Comparison of ENCODE assay signal across 15 cellular contexts in the genomic region with DNA sequence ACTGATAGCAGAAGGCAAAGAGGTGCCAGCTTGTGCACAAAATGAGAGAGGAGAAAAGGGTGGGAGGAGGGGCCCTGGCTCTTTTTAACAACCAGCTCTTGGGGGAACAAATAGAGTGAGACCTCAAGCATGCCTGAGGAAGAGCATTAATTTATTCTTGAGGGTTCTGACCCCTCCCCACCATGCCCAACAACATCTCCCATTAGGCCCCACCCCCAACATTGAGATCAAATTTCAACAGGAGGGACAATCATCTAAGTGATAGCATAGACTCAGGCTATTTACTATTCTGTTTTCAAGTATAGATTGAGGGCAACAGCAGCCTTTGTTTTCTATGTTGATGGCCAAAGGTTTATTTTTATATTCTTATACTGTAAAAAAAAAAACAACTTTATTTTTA. TPM values are rescaled to one million over a fixed set of nuclear protein-coding genes. Genes with fewer than 3 reads are reported as not detected.
A peak's percentile ranks its signal among the peaks of the same experiment; 100 is the strongest.
DNase-seq lines count a peak whose midpoint lies in the region; ATAC-seq and TF ChIP-seq lines count a peak whose summit lies in the region.
"Had no signal": no experiment of that assay in that cellular context is flagged by ENCODE, and none has a peak within 500 bp of the region (broad histone marks: within the 10 kb centered on the region; RNA-seq: fewer than 3 reads in every experiment).

No MANE protein-coding gene starts in this region.

- H3K36me3 ChIP-seq in GM23338 (ENCODE audit: insufficient read depth): no peaks in the 10 kb centered on the region

- H3K79me2 ChIP-seq in GM23338 (replicated peaks; ENCODE audit: insufficient read depth): no peaks in the 10 kb centered on the region; the same call in 1 of the 2 replicates

- H3K4me2 ChIP-seq in GM23338: no peak overlapping the region

- H4K20me1 ChIP-seq in GM23338 (replicated peaks; ENCODE audit: insufficient read depth): no peaks in the 10 kb centered on the region

- no peaks in the 10 kb centered on the region for H3K27me3 ChIP-seq in GM23338 (ENCODE audit: insufficient read depth)
- H3K27me3 ChIP-seq: testis had no signal

- H3K27ac Mint-ChIP-seq in GM23338 (peak overlapping the region; percentile 85), mesothelial cell of epicardium (peak overlapping the region; percentile 87), type B pancreatic cell (no peak overlapping the region)

- no peak overlapping the region for H2AFZ ChIP-seq in GM23338
- H2AFZ ChIP-seq: PC-9 had no signal

- H3F3A ChIP-seq in GM23338 (replicated peaks; ENCODE audit: low read depth): no peaks in the 10 kb centered on the region

- H3K4me1 ChIP-seq in GM23338 (ENCODE audit: insufficient read depth): peaks cover 43% of the 10 kb centered on the region
- H3K4me1 ChIP-seq: testis had no signal

- no peak overlapping the region for H3K4me3 ChIP-seq in GM23338
- H3K4me3 ChIP-seq: PC-9, testis had no signal

- H3K9me3 Mint-ChIP-seq in GM23338 (no peaks in the 10 kb centered on the region), mesothelial cell of epicardium (no peaks in the 10 kb centered on the region), type B pancreatic cell (no peaks in the 10 kb centered on the region)
- H3K9me3 Mint-ChIP-seq: CD4-positive, CD25-positive, alpha-beta regulatory T cell; naive B cell had no signal

- H3K4me3 Mint-ChIP-seq in GM23338 (no peak overlapping the region), mesothelial cell of epicardium (no peak overlapping the region), type B pancreatic cell (no peak overlapping the region)
- H3K4me3 Mint-ChIP-seq: CD4-positive, CD25-positive, alpha-beta regulatory T cell; naive B cell had no signal

- ATAC-seq in GM23338: peak; percentile 64
- ATAC-seq in HG03439 (IDR thresholded peaks at IDR 0.05; ENCODE audit: unreplicated experiment): no peak

- DNase-seq in GM23338 (ENCODE audit: low spot score) (peak; percentile 75), NCI-H1436 treated with DMSO at 0.1 percent for 48 hours (lab: John Stamatoyannopoulos, UW) (peak; percentile 54), NCI-H82 (lab: John Stamatoyannopoulos, UW) (peak; percentile 61), mesothelial cell of epicardium (ENCODE audit: low spot score in 2 of 2, unreplicated experiment in 2 of 2) (no peak), HT-29 (ENCODE audit: low spot score) (no peak), type B pancreatic cell (ENCODE audit: extremely low spot score, unreplicated experiment) (no peak)
- DNase-seq: activated effector memory CD4-positive, alpha-beta T cell treated with Interleukin-2 at 50 U/mL for 16 hours; CD4-positive, CD25-positive, alpha-beta regulatory T cell; hippocampal formation; IMR-90; naive B cell; NCI-H1092 treated with DMSO at 0.1 percent for 48 hours; testis had no signal

- no peak overlapping the region for H3K27ac ChIP-seq in GM23338 (ENCODE audit: low read depth)
- H3K27ac ChIP-seq: testis had no signal

- H3K9me2 ChIP-seq in GM23338 (ENCODE audit: insufficient read depth): no peaks in the 10 kb centered on the region

- no peak for TF ChIP-seq CTCF in GM23338 (conservative IDR thresholded peaks at IDR 0.05; ENCODE audit: low read depth in 2 of 2)
- TF ChIP-seq CTCF in mesothelial cell of epicardium (IDR thresholded peaks at IDR 0.05; ENCODE audit: unreplicated experiment): no peak
- TF ChIP-seq CTCF in type B pancreatic cell (conservative IDR thresholded peaks at IDR 0.05): no peak

- H3K27me3 Mint-ChIP-seq in GM23338 (ENCODE audit: insufficient read depth, low read depth, poor library complexity): peaks cover 6% of the 10 kb centered on the region
- H3K27me3 Mint-ChIP-seq in mesothelial cell of epicardium (ENCODE audit: low read depth): peaks cover 2% of the 10 kb centered on the region
- no peaks in the 10 kb centered on the region for H3K27me3 Mint-ChIP-seq in type B pancreatic cell
- H3K27me3 Mint-ChIP-seq: CD4-positive, CD25-positive, alpha-beta regulatory T cell; naive B cell had no signal

- peaks cover 51% of the 10 kb centered on the region for H3K4me1 Mint-ChIP-seq in GM23338
- H3K4me1 Mint-ChIP-seq in mesothelial cell of epicardium: peaks cover 29% of the 10 kb centered on the region
- H3K4me1 Mint-ChIP-seq in type B pancreatic cell (ENCODE audit: unreplicated experiment): peaks cover 20% of the 10 kb centered on the region

- H3K36me3 Mint-ChIP-seq in GM23338 (ENCODE audit: low read depth) (no peaks in the 10 kb centered on the region; the same call in 2 of the 3 replicates), mesothelial cell of epicardium (peaks cover 5% of the 10 kb centered on the region), type B pancreatic cell (peaks cover 8% of the 10 kb centered on the region)

TF ChIP-seq in GM23338, 12 proteins besides CTCF, POLR2A, EP300 and RAD21 (continues in another document):
- TF ChIP-seq CREB1 (CRISPR knock-in tag; IDR thresholded peaks at IDR 0.05; ENCODE audit: low read depth) (no peak), EZH2 (IDR thresholded peaks at IDR 0.05; ENCODE audit: low read depth, unreplicated experiment) (no peak), JUNB (IDR thresholded peaks at IDR 0.05; ENCODE audit: unreplicated experiment) (no peak), ZNF331 (CRISPR knock-in tag; IDR thresholded peaks at IDR 0.05; ENCODE audit: low read depth) (no peak), STAT1 (IDR thresholded peaks at IDR 0.05; ENCODE audit: unreplicated experiment) (no peak), NANOG (IDR thresholded peaks at IDR 0.05; ENCODE audit: borderline replicate concordance) (no peak), EZH2phosphoT487 (IDR thresholded peaks at IDR 0.05; ENCODE audit: unreplicated experiment) (no peak)
- TF ChIP-seq, protein P1, sequence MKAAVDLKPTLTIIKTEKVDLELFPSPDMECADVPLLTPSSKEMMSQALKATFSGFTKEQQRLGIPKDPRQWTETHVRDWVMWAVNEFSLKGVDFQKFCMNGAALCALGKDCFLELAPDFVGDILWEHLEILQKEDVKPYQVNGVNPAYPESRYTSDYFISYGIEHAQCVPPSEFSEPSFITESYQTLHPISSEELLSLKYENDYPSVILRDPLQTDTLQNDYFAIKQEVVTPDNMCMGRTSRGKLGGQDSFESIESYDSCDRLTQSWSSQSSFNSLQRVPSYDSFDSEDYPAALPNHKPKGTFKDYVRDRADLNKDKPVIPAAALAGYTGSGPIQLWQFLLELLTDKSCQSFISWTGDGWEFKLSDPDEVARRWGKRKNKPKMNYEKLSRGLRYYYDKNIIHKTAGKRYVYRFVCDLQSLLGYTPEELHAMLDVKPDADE (IDR thresholded peaks at IDR 0.05): no peak

RNA-seq across cellular contexts. Expression of a gene that starts 59.7 kb away (rescaled TPM):
- total RNA-seq in GM23338 (2014; rRNA removed; shearing (Covaris generic)): 22.2 and 23.2 TPM in 2 replicates
- polyA plus RNA-seq in GM23338 (2016; fragmentation: Nextera tagmentation; extraction: Ambion mirVana): 8.2 and 8.6 TPM in 2 replicates
- total RNA-seq in mesothelial cell of epicardium (48.9 to 51.8 TPM (median 49.4 TPM) in 3 replicates), type B pancreatic cell (ENCODE audit: low replicate concordance) (50.9 and 67.4 TPM in 2 replicates)
- 2.8 and 2.9 TPM in 2 replicates for total RNA-seq in HT-29 (2014; rRNA removed; shearing (Covaris generic))

Comparison
In these comparisons a context has a peak if more than half of its experiments do, and no peak if none do; other contexts are left out.
1. DNase-seq: peak in GM23338 (single experiment), NCI-H1436 treated with DMSO at 0.1 percent for 48 hours (single experiment) and NCI-H82 (single experiment); none in mesothelial cell of epicardium (0 of 2), HT-29 (single experiment) and type B pancreatic cell (single experiment).